In the genomic region with DNA sequence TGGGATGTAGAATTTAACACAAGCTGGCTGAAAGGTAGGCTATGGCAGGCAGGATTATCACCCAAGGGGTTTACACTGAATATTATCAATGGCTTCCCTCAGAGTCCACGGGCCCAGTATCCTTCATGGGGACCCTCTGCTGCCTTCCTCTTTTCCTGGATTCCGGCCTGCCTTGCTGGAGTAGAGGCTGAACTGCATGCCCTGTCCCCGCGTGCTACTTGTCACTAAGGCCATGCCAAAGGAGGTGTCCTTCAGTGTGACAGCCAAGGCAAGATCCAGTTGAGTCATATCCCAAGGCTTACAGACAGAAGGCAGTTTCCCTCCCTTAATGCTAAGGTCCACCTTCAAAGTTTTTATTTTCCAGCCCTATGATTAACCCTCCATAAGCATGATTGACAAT, we compare ENCODE assay signal across 28 cellular contexts.
"Had no signal": no experiment of that assay in that cellular context is flagged by ENCODE, and none has a peak within 500 bp of the region (broad histone marks: within the 10 kb centered on the region; RNA-seq: fewer than 3 reads in every experiment).

No MANE protein-coding gene starts in this region.

- H3K27me3 ChIP-seq: neural progenitor cell, ovary, right lobe of liver, sigmoid colon, spleen, suprapubic skin, testis, transverse colon, vagina had no signal

- H3K4me2 ChIP-seq: neural progenitor cell had no signal

- H3K9me3 ChIP-seq: ovary, prostate gland, right lobe of liver, sigmoid colon, spleen, suprapubic skin, testis, tibial artery, transverse colon, vagina had no signal

- FAIRE-seq: small intestine had no signal

- DNase-seq: naive B cell; natural killer cell; occipital lobe; ovary; retina; right cardiac atrium; right lobe of liver; sigmoid colon; small intestine; spleen; stimulated activated CD4-positive, alpha-beta T cell treated with anti-CD3 and anti-CD28 coated beads, Interleukin-12 subunit alpha, Interleukin-12 subunit beta, amount 100 ng/mL, for 4 hours; stimulated activated CD4-positive, alpha-beta T cell treated with anti-CD3 and anti-CD28 coated beads, Interleukin-1b, Interleukin-23, amount 100 ng/mL, for 48 hours; stimulated activated CD4-positive, alpha-beta T cell treated with anti-CD3 and anti-CD28 coated beads, Interleukin-4, amount 100 ng/mL, for 1 hour; stimulated activated CD4-positive, alpha-beta T cell treated with anti-CD3 and anti-CD28 coated beads, Interleukin-4, amount 100 ng/mL, for 4 hours; stimulated activated CD8-positive, alpha-beta memory T cell treated with anti-CD3 and anti-CD28 coated beads, Interleukin-4, amount 100 ng/mL, for 48 hours; stimulated activated naive CD4-positive, alpha-beta T cell; stimulated activated naive CD8-positive, alpha-beta T cell treated with anti-CD3 and anti-CD28 coated beads, Interleukin-15, amount 100 ng/mL, for 72 hours; stimulated activated naive CD8-positive, alpha-beta T cell treated with anti-CD3 and anti-CD28 coated beads, Interleukin-15, Interleukin-2, amounts not matched to agents 100 U/mL and 50 U/mL, for 24 hours; substantia nigra; testis; tibial artery; transverse colon had no signal

- H3K4me1 ChIP-seq: neural progenitor cell, parathyroid adenoma, prostate gland, right lobe of liver, sigmoid colon, spleen, suprapubic skin, testis, tibial artery, transverse colon, vagina had no signal

- ATAC-seq: natural killer cell; right cardiac atrium; right lobe of liver; stimulated activated memory B cell treated with anti-CD40 and anti-IgM and Interleukin-4, amounts not matched to agents 10 μg/mL and 1 μg/mL and 100 μg/mL, for 72 hours; stimulated activated naive CD8-positive, alpha-beta T cell treated with anti-CD3 and anti-CD28 coated beads, Interleukin-15, amount 100 ng/mL, for 72 hours; stimulated activated naive CD8-positive, alpha-beta T cell treated with anti-CD3 and anti-CD28 coated beads, Interleukin-15, Interleukin-2, amounts not matched to agents 100 U/mL and 50 U/mL, for 24 hours had no signal

- H3K4me3 ChIP-seq: neural progenitor cell, ovary, prostate gland, right lobe of liver, sigmoid colon, spleen, suprapubic skin, testis, tibial artery, transverse colon, vagina had no signal

- H3K79me2 ChIP-seq: parathyroid adenoma had no signal

- H3K27ac ChIP-seq: neural progenitor cell, ovary, parathyroid adenoma, prostate gland, right lobe of liver, sigmoid colon, spleen, suprapubic skin, testis, tibial artery, transverse colon, vagina had no signal

- H2AFZ ChIP-seq: neural progenitor cell, parathyroid adenoma had no signal

- H3K36me3 ChIP-seq: neural progenitor cell, ovary, prostate gland, right lobe of liver, sigmoid colon, spleen, suprapubic skin, tibial artery, transverse colon, vagina had no signal

- H3K9ac ChIP-seq: neural progenitor cell, parathyroid adenoma had no signal
